ENCODE assay signal across 11 cellular contexts in genomic region chr15:28887344-28888174, GRCh38. TPM values are rescaled to one million over a fixed set of nuclear protein-coding genes. Genes with fewer than 3 reads are reported as not detected.
DNase-seq lines count a peak whose midpoint lies in the region; ATAC-seq, FAIRE-seq and TF ChIP-seq lines count a peak whose summit lies in the region.
"Had no signal": no experiment of that assay in that cellular context is flagged by ENCODE, and none has a peak within 500 bp of the region (broad histone marks: within the 10 kb centered on the region; RNA-seq: fewer than 3 reads in every experiment).

No MANE protein-coding gene starts in this region.

- no peaks in the 10 kb centered on the region for H3K27me3 Mint-ChIP-seq in activated T-cell treated with anti-CD3 and anti-CD28 coated beads, Interleukin-2, amount 50 U/mL, for 24 hours
- H3K27me3 Mint-ChIP-seq in WTC11 (ENCODE audit: low read depth) = peaks cover 33% of the 10 kb centered on the region

- H3K27ac ChIP-seq in endothelial cell of umbilical vein (ENCODE audit: insufficient read depth, low read depth, low read length) = no peak overlapping the region
- H3K27ac ChIP-seq: breast epithelium had no signal

- peak overlapping the region; percentile 30 for H3K4me2 ChIP-seq in endothelial cell of umbilical vein (ENCODE audit: insufficient read depth, low read length)

- TF ChIP-seq POLR2A in endothelial cell of umbilical vein (IDR thresholded peaks at IDR 0.05; ENCODE audit: low read depth, low read length) = no peak

- H4K20me1 ChIP-seq in endothelial cell of umbilical vein (replicated peaks; ENCODE audit: control insufficient read depth, extremely low read depth, insufficient read depth, low read length) = no peaks in the 10 kb centered on the region

- H3K27ac Mint-ChIP-seq in activated T-cell treated with anti-CD3 and anti-CD28 coated beads, Interleukin-2, amount 50 U/mL, for 24 hours = peak overlapping the region; percentile 84
- no peak overlapping the region for H3K27ac Mint-ChIP-seq in WTC11

- peak overlapping the region; percentile 79 for H3K4me3 Mint-ChIP-seq in activated T-cell treated with anti-CD3 and anti-CD28 coated beads, Interleukin-2, amount 50 U/mL, for 24 hours
- H3K4me3 Mint-ChIP-seq in WTC11 = peak overlapping the region; percentile 66

- no peaks in the 10 kb centered on the region for H3K79me2 ChIP-seq in endothelial cell of umbilical vein (ENCODE audit: control insufficient read depth, insufficient read depth, low read length)

- POLR2A ChIA-PET in WTC11 (lab: Charles Lee) (no interaction called here), endothelial cell of umbilical vein (lab: Charles Lee) (no interaction called here)

- intact Hi-C loops in endothelial cell of umbilical vein (cut with micrococcal nuclease) = no loop called here

- no TSS peak for BruUV-seq in endothelial cell of umbilical vein (replicated peaks; lab: Mats Ljungman, UMichigan)

- H3K9me1 ChIP-seq in endothelial cell of umbilical vein (replicated peaks; ENCODE audit: control insufficient read depth, extremely low read depth, insufficient read depth, low read length) = no peaks in the 10 kb centered on the region

- peaks cover 4% of the 10 kb centered on the region for H3K4me1 ChIP-seq in endothelial cell of umbilical vein (ENCODE audit: control insufficient read depth, extremely low read depth, insufficient read depth, low read length)
- H3K4me1 ChIP-seq: breast epithelium had no signal

- H3K36me3 Mint-ChIP-seq in activated T-cell treated with anti-CD3 and anti-CD28 coated beads, Interleukin-2, amount 50 U/mL, for 24 hours (ENCODE audit: low read depth) = no peaks in the 10 kb centered on the region
- H3K36me3 Mint-ChIP-seq in WTC11 = no peaks in the 10 kb centered on the region

- dilution Hi-C loops in endothelial cell of umbilical vein (cut with MboI; ENCODE audit: extremely low pct_ligation_motif_present, low sequenced_read_pairs) = no loop called here

- ATAC-seq in WTC11 = no peak
- ATAC-seq in HG03175 (IDR thresholded peaks at IDR 0.05; ENCODE audit: unreplicated experiment) = no peak
- no peak for ATAC-seq in GM19328 (IDR thresholded peaks at IDR 0.05; ENCODE audit: unreplicated experiment)

- H2AFZ ChIP-seq in endothelial cell of umbilical vein (ENCODE audit: low read depth, low read length) = no peak overlapping the region

- H3K4me3 ChIP-seq in endothelial cell of umbilical vein (replicated peaks in 1 of 3; ENCODE audit: insufficient read depth in 1 of 3, low read depth in 1 of 3, low read length in 3 of 3) (no peak overlapping the region), skeletal muscle cell (ENCODE audit: low read depth, low read length) (peak overlapping the region; percentile 72)

- H3K9ac ChIP-seq in endothelial cell of umbilical vein (replicated peaks; ENCODE audit: extremely low read depth, insufficient read depth, low read length) = no peak overlapping the region

- H3K27me3 ChIP-seq in endothelial cell of umbilical vein (ENCODE audit: control insufficient read depth in 2 of 2, insufficient read depth in 2 of 2, low read length in 2 of 2) = peaks cover 0 to 2% of the 10 kb centered on the region in 2 experiments

- no peaks in the 10 kb centered on the region for H3K9me3 ChIP-seq in endothelial cell of umbilical vein (replicated peaks; ENCODE audit: control insufficient read depth, insufficient read depth, low read length)
- H3K9me3 ChIP-seq: breast epithelium had no signal

- no peak for DNase-seq in activated T-cell treated with anti-CD3 and anti-CD28 coated beads, Interleukin-2, amount 50 U/mL, for 24 hours
- no peak for DNase-seq in activated T-cell treated with anti-CD3 and anti-CD28 coated beads for 4 hours
- DNase-seq in WTC11 (ENCODE audit: low spot score) = no peak
- DNase-seq in endothelial cell of umbilical vein (ENCODE audit: low read depth, low spot score) = no peak
- no peak for DNase-seq in skeletal muscle cell (ENCODE audit: low read depth)
- DNase-seq in CD1c-positive myeloid dendritic cell (ENCODE audit: extremely low spot score) = no peak

- no peak for TF ChIP-seq CTCF in WTC11 (IDR thresholded peaks at IDR 0.05)
- no peak for TF ChIP-seq CTCF in endothelial cell of umbilical vein (IDR thresholded peaks at IDR 0.05; ENCODE audit: extremely low read depth in 1 of 2, insufficient read depth in 1 of 2, low read depth in 1 of 2, low read length in 2 of 2)

- H3K9me3 Mint-ChIP-seq in activated T-cell treated with anti-CD3 and anti-CD28 coated beads, Interleukin-2, amount 50 U/mL, for 24 hours = no peaks in the 10 kb centered on the region
- no peaks in the 10 kb centered on the region for H3K9me3 Mint-ChIP-seq in WTC11

- no peaks in the 10 kb centered on the region for H3K36me3 ChIP-seq in endothelial cell of umbilical vein (ENCODE audit: control insufficient read depth in 2 of 2, extremely low read depth in 1 of 2, insufficient read depth in 2 of 2, low read length in 2 of 2)
- H3K36me3 ChIP-seq: breast epithelium had no signal

- no peak for FAIRE-seq in endothelial cell of umbilical vein (lab: Jason Lieb, UNC)

- H3K4me1 Mint-ChIP-seq in activated T-cell treated with anti-CD3 and anti-CD28 coated beads, Interleukin-2, amount 50 U/mL, for 24 hours (ENCODE audit: low read depth) = peaks cover 57% of the 10 kb centered on the region
- H3K4me1 Mint-ChIP-seq in WTC11 = peaks cover 9% of the 10 kb centered on the region

- CTCF ChIA-PET in WTC11 (lab: Charles Lee) = interaction anchor here (0.5 to 1.1 kb wide), 4 partner anchors 9 to 26 kb away, joined by 3 to 5 read pairs (median 4); no protein-coding TSS in a partner anchor
- CTCF ChIA-PET in endothelial cell of umbilical vein (lab: Charles Lee) = interaction anchor here (1.0 to 1.2 kb wide), 2 partner anchors 215 to 216 kb away, joined by 3 to 7 read pairs; no protein-coding TSS in a partner anchor

TF ChIP-seq in endothelial cell of umbilical vein, 7 proteins besides CTCF, POLR2A, EP300 and RAD21:
- TF ChIP-seq MAX (IDR thresholded peaks at IDR 0.05; ENCODE audit: insufficient read depth, insufficient read length) (no peak), POLR2AphosphoS5 (IDR thresholded peaks at IDR 0.05; ENCODE audit: insufficient read depth, low read depth, low read length) (no peak), JUN (IDR thresholded peaks at IDR 0.05; ENCODE audit: borderline replicate concordance, insufficient read depth, insufficient read length, low read depth) (no peak), MYC (IDR thresholded peaks at IDR 0.05; ENCODE audit: low read depth, low read length) (no peak), EZH2 (IDR thresholded peaks at IDR 0.05; ENCODE audit: borderline replicate concordance, low read depth, low read length, severe bottlenecking) (no peak), GATA2 (IDR thresholded peaks at IDR 0.05; ENCODE audit: insufficient read depth, insufficient read length, low read depth, low read length) (no peak), FOS (IDR thresholded peaks at IDR 0.05; ENCODE audit: borderline replicate concordance, insufficient read depth, low read length) (no peak)

RNA-seq across cellular contexts. Expression of gene APBA2, which starts 1.8 kb away (rescaled TPM):
- total RNA-seq in WTC11 (2021) (11.2 to 14.6 TPM (median 13.9 TPM) in 3 replicates), endothelial cell of umbilical vein (11.1 and 12.7 TPM in 2 replicates)
- polyA plus RNA-seq in endothelial cell of umbilical vein = 5.7 and 6.7 TPM in 2 replicates
- polyA plus RNA-seq in endothelial cell of umbilical vein (2011; cell fraction: cytosol; rRNA removed) = 4.9 and 6.1 TPM in 2 replicates
- 9.6 and 9.7 TPM in 2 replicates for polyA plus RNA-seq in endothelial cell of umbilical vein (2011; cell fraction: nucleus; rRNA removed)
- polyA plus RNA-seq in endothelial cell of umbilical vein (2012) = 15.5 and 15.7 TPM in 2 replicates
- polyA minus RNA-seq in endothelial cell of umbilical vein = 7.5 and 9.9 TPM in 2 replicates
- not detected for polyA minus RNA-seq in endothelial cell of umbilical vein (2011; cell fraction: cytosol; rRNA and poly(A)+ RNA removed)
- polyA minus RNA-seq in endothelial cell of umbilical vein (2011; cell fraction: nucleus; rRNA and poly(A)+ RNA removed) = 7.8 and 8.8 TPM in 2 replicates

RNA-seq across cellular contexts. Expression of gene GOLGA6L7, which starts 39.1 kb away (rescaled TPM):
- total RNA-seq in WTC11 (2021) (not detected in 3 replicates), endothelial cell of umbilical vein (not detected in 2 replicates)
- polyA plus RNA-seq in endothelial cell of umbilical vein = not detected in 2 replicates
- not detected in 2 replicates for polyA plus RNA-seq in endothelial cell of umbilical vein (2011; cell fraction: cytosol; rRNA removed)
- not detected in 2 replicates for polyA plus RNA-seq in endothelial cell of umbilical vein (2011; cell fraction: nucleus; rRNA removed)
- polyA plus RNA-seq in endothelial cell of umbilical vein (2012) = not detected in 2 replicates
- polyA minus RNA-seq in endothelial cell of umbilical vein = not detected in 2 replicates
- not detected for polyA minus RNA-seq in endothelial cell of umbilical vein (2011; cell fraction: cytosol; rRNA and poly(A)+ RNA removed)
- not detected in 2 replicates for polyA minus RNA-seq in endothelial cell of umbilical vein (2011; cell fraction: nucleus; rRNA and poly(A)+ RNA removed)
- total RNA-seq: breast epithelium, HT1080, SK-MEL-5 had no signal
